1 cellular context compared by ENCODE assay signal in the genomic region with DNA sequence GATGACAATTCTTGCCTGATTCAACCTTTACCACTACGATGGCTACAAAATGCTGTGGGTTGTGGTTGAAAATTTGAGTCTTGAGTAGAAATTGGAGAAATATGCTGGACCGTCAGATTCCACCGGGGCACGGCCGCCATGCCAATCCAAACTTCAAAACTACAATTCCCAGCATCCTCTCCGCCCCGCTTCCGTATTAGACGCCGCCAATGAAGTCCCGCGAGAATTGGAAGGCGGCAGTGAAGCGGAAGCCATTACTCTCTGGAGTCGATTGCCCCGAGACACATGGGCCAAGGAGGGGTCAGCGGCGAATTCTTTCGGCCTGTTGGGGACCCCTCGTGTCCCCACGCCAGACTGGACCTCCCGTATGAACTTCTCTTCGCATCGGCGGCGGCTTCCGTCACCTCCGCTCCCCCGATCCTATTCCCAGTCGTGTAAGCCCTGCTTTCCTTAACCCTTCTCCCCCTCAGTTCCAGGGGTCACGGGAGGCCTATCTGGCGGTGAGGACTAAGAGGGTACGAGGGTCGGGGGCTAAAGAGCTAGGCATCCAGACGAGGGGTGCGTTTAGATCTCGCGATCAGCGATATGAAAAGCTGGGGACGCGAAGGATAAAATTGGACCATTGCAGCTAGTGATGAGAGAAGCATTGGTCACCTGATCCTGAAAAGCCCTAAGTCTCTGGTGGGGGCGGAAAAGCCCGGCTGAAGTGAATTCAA.
TF ChIP-seq lines count a peak whose summit lies in the region.

A gene (plus strand): TSS at position 239 of the 716 bp plus-strand sequence. CDS start 15,620 bp downstream, outside the sequence.

TF ChIP-seq in HepG2, 621 proteins besides CTCF, POLR2A, EP300 and RAD21 (continued from another document and continues in another):
- TF ChIP-seq, protein P1, sequence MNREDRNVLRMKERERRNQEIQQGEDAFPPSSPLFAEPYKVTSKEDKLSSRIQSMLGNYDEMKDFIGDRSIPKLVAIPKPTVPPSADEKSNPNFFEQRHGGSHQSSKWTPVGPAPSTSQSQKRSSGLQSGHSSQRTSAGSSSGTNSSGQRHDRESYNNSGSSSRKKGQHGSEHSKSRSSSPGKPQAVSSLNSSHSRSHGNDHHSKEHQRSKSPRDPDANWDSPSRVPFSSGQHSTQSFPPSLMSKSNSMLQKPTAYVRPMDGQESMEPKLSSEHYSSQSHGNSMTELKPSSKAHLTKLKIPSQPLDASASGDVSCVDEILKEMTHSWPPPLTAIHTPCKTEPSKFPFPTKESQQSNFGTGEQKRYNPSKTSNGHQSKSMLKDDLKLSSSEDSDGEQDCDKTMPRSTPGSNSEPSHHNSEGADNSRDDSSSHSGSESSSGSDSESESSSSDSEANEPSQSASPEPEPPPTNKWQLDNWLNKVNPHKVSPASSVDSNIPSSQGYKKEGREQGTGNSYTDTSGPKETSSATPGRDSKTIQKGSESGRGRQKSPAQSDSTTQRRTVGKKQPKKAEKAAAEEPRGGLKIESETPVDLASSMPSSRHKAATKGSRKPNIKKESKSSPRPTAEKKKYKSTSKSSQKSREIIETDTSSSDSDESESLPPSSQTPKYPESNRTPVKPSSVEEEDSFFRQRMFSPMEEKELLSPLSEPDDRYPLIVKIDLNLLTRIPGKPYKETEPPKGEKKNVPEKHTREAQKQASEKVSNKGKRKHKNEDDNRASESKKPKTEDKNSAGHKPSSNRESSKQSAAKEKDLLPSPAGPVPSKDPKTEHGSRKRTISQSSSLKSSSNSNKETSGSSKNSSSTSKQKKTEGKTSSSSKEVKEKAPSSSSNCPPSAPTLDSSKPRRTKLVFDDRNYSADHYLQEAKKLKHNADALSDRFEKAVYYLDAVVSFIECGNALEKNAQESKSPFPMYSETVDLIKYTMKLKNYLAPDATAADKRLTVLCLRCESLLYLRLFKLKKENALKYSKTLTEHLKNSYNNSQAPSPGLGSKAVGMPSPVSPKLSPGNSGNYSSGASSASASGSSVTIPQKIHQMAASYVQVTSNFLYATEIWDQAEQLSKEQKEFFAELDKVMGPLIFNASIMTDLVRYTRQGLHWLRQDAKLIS (CRISPR knock-in tag; IDR thresholded peaks at IDR 0.05) = no peak
- TF ChIP-seq ZNF12 (CRISPR knock-in tag; IDR thresholded peaks at IDR 0.05) = peak; percentile 40; the same call in 1 of the 2 replicates
- no peak for TF ChIP-seq CBX1 (IDR thresholded peaks at IDR 0.05; ENCODE audit: low read depth)
- TF ChIP-seq DNMT3B (CRISPR knock-in tag; conservative IDR thresholded peaks at IDR 0.05) = no peak
- TF ChIP-seq ZNF44 (CRISPR knock-in tag; IDR thresholded peaks at IDR 0.05) = no peak
- no peak for TF ChIP-seq TP53 (CRISPR knock-in tag; conservative IDR thresholded peaks at IDR 0.05)
- TF ChIP-seq NFKBIZ (CRISPR knock-in tag; IDR thresholded peaks at IDR 0.05) = no peak
- no peak for TF ChIP-seq ZSCAN20 (CRISPR knock-in tag; IDR thresholded peaks at IDR 0.05; ENCODE audit: borderline replicate concordance)
- TF ChIP-seq STAG1 (CRISPR knock-in tag; IDR thresholded peaks at IDR 0.05) = no peak
- TF ChIP-seq ZSCAN12 (CRISPR knock-in tag; IDR thresholded peaks at IDR 0.05) = no peak
- peak; percentile 38; the same call in 1 of the 2 replicates for TF ChIP-seq MAZ (IDR thresholded peaks at IDR 0.05; ENCODE audit: borderline replicate concordance, low read depth, low read length)
- no peak for TF ChIP-seq MAZ (CRISPR knock-in tag; IDR thresholded peaks at IDR 0.05; ENCODE audit: low read depth)
- TF ChIP-seq, protein P2, sequence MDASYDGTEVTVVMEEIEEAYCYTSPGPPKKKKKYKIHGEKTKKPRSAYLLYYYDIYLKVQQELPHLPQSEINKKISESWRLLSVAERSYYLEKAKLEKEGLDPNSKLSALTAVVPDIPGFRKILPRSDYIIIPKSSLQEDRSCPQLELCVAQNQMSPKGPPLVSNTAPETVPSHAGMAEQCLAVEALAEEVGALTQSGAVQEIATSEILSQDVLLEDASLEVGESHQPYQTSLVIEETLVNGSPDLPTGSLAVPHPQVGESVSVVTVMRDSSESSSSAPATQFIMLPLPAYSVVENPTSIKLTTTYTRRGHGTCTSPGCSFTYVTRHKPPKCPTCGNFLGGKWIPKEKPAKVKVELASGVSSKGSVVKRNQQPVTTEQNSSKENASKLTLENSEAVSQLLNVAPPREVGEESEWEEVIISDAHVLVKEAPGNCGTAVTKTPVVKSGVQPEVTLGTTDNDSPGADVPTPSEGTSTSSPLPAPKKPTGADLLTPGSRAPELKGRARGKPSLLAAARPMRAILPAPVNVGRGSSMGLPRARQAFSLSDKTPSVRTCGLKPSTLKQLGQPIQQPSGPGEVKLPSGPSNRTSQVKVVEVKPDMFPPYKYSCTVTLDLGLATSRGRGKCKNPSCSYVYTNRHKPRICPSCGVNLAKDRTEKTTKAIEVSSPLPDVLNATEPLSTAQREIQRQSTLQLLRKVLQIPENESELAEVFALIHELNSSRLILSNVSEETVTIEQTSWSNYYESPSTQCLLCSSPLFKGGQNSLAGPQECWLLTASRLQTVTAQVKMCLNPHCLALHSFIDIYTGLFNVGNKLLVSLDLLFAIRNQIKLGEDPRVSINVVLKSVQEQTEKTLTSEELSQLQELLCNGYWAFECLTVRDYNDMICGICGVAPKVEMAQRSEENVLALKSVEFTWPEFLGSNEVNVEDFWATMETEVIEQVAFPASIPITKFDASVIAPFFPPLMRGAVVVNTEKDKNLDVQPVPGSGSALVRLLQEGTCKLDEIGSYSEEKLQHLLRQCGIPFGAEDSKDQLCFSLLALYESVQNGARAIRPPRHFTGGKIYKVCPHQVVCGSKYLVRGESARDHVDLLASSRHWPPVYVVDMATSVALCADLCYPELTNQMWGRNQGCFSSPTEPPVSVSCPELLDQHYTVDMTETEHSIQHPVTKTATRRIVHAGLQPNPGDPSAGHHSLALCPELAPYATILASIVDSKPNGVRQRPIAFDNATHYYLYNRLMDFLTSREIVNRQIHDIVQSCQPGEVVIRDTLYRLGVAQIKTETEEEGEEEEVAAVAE (CRISPR knock-in tag; IDR thresholded peaks at IDR 0.05; ENCODE audit: borderline replicate concordance) = peak; percentile 94
- TF ChIP-seq, protein P3, sequence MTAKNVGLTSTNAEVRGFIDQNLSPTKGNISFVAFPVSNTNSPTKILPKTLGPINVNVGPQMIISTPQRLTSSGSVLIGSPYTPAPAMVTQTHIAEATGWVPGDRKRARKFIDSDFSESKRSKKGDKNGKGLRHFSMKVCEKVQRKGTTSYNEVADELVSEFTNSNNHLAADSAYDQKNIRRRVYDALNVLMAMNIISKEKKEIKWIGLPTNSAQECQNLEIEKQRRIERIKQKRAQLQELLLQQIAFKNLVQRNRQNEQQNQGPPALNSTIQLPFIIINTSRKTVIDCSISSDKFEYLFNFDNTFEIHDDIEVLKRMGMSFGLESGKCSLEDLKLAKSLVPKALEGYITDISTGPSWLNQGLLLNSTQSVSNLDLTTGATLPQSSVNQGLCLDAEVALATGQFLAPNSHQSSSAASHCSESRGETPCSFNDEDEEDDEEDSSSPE (CRISPR knock-in tag; IDR thresholded peaks at IDR 0.05) = peak; percentile 79
- TF ChIP-seq, protein P4, sequence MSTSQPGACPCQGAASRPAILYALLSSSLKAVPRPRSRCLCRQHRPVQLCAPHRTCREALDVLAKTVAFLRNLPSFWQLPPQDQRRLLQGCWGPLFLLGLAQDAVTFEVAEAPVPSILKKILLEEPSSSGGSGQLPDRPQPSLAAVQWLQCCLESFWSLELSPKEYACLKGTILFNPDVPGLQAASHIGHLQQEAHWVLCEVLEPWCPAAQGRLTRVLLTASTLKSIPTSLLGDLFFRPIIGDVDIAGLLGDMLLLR (CRISPR knock-in tag; IDR thresholded peaks at IDR 0.05) = peak; percentile 36; the same call in 1 of the 2 replicates
- TF ChIP-seq, protein P5, sequence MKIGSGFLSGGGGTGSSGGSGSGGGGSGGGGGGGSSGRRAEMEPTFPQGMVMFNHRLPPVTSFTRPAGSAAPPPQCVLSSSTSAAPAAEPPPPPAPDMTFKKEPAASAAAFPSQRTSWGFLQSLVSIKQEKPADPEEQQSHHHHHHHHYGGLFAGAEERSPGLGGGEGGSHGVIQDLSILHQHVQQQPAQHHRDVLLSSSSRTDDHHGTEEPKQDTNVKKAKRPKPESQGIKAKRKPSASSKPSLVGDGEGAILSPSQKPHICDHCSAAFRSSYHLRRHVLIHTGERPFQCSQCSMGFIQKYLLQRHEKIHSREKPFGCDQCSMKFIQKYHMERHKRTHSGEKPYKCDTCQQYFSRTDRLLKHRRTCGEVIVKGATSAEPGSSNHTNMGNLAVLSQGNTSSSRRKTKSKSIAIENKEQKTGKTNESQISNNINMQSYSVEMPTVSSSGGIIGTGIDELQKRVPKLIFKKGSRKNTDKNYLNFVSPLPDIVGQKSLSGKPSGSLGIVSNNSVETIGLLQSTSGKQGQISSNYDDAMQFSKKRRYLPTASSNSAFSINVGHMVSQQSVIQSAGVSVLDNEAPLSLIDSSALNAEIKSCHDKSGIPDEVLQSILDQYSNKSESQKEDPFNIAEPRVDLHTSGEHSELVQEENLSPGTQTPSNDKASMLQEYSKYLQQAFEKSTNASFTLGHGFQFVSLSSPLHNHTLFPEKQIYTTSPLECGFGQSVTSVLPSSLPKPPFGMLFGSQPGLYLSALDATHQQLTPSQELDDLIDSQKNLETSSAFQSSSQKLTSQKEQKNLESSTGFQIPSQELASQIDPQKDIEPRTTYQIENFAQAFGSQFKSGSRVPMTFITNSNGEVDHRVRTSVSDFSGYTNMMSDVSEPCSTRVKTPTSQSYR (CRISPR knock-in tag; IDR thresholded peaks at IDR 0.05; ENCODE audit: borderline replicate concordance) = peak; percentile 34; the same call in 1 of the 2 replicates
- TF ChIP-seq ASH2L (IDR thresholded peaks at IDR 0.05; ENCODE audit: insufficient read length, low read depth, low read length) = peak; percentile 95
- peak; percentile 77 for TF ChIP-seq SRSF1 (optimal IDR thresholded peaks at IDR 0.05; ENCODE audit: low read depth, low read length)
- no peak for TF ChIP-seq ZNF337 (CRISPR knock-in tag; IDR thresholded peaks at IDR 0.05; ENCODE audit: borderline replicate concordance, low read depth)
- TF ChIP-seq NR2C2 (CRISPR knock-in tag; IDR thresholded peaks at IDR 0.05; ENCODE audit: borderline replicate concordance) = peak; percentile 90
- peak; percentile 38; the same call in 1 of the 2 replicates for TF ChIP-seq MED1 (CRISPR knock-in tag; IDR thresholded peaks at IDR 0.05)
- TF ChIP-seq, protein P6, sequence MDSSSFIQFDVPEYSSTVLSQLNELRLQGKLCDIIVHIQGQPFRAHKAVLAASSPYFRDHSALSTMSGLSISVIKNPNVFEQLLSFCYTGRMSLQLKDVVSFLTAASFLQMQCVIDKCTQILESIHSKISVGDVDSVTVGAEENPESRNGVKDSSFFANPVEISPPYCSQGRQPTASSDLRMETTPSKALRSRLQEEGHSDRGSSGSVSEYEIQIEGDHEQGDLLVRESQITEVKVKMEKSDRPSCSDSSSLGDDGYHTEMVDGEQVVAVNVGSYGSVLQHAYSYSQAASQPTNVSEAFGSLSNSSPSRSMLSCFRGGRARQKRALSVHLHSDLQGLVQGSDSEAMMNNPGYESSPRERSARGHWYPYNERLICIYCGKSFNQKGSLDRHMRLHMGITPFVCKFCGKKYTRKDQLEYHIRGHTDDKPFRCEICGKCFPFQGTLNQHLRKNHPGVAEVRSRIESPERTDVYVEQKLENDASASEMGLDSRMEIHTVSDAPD (CRISPR knock-in tag; IDR thresholded peaks at IDR 0.05) = no peak
- no peak for TF ChIP-seq JARID2 (CRISPR knock-in tag; IDR thresholded peaks at IDR 0.05; ENCODE audit: insufficient replicate concordance)
- TF ChIP-seq, protein P7, sequence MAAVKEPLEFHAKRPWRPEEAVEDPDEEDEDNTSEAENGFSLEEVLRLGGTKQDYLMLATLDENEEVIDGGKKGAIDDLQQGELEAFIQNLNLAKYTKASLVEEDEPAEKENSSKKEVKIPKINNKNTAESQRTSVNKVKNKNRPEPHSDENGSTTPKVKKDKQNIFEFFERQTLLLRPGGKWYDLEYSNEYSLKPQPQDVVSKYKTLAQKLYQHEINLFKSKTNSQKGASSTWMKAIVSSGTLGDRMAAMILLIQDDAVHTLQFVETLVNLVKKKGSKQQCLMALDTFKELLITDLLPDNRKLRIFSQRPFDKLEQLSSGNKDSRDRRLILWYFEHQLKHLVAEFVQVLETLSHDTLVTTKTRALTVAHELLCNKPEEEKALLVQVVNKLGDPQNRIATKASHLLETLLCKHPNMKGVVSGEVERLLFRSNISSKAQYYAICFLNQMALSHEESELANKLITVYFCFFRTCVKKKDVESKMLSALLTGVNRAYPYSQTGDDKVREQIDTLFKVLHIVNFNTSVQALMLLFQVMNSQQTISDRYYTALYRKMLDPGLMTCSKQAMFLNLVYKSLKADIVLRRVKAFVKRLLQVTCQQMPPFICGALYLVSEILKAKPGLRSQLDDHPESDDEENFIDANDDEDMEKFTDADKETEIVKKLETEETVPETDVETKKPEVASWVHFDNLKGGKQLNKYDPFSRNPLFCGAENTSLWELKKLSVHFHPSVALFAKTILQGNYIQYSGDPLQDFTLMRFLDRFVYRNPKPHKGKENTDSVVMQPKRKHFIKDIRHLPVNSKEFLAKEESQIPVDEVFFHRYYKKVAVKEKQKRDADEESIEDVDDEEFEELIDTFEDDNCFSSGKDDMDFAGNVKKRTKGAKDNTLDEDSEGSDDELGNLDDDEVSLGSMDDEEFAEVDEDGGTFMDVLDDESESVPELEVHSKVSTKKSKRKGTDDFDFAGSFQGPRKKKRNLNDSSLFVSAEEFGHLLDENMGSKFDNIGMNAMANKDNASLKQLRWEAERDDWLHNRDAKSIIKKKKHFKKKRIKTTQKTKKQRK (IDR thresholded peaks at IDR 0.05; ENCODE audit: low read length) = no peak
- no peak for TF ChIP-seq ZNF251 (CRISPR knock-in tag; IDR thresholded peaks at IDR 0.05)
- TF ChIP-seq MXI1 (IDR thresholded peaks at IDR 0.05; ENCODE audit: borderline replicate concordance, low read depth, low read length) = peak; percentile 88; the same call in 2 of the 3 replicates
- TF ChIP-seq MEF2D (CRISPR knock-in tag; IDR thresholded peaks at IDR 0.05) = peak; percentile 66
- TF ChIP-seq ZNF572 (CRISPR knock-in tag; IDR thresholded peaks at IDR 0.05) = peak; percentile 71; the same call in 1 of the 2 replicates
- no peak for TF ChIP-seq SAFB2 (CRISPR knock-in tag; IDR thresholded peaks at IDR 0.05; ENCODE audit: borderline replicate concordance, low read depth)
- TF ChIP-seq ZNF713 (CRISPR knock-in tag; IDR thresholded peaks at IDR 0.05) = no peak
- no peak for TF ChIP-seq HHEX (CRISPR knock-in tag; IDR thresholded peaks at IDR 0.05)
- no peak for TF ChIP-seq ZBTB8A (CRISPR knock-in tag; IDR thresholded peaks at IDR 0.05; ENCODE audit: borderline replicate concordance, low read depth)
- TF ChIP-seq BRCA1 (CRISPR knock-in tag; IDR thresholded peaks at IDR 0.05) = no peak
- TF ChIP-seq RBM39 (IDR thresholded peaks at IDR 0.05; ENCODE audit: low read depth, low read length, poor library complexity, severe bottlenecking) = peak; percentile 64
- no peak for TF ChIP-seq SP5 (CRISPR knock-in tag; IDR thresholded peaks at IDR 0.05; ENCODE audit: borderline replicate concordance, low read depth)
- peak; percentile 40 for TF ChIP-seq ARNTL (CRISPR knock-in tag; IDR thresholded peaks at IDR 0.05)
- no peak for TF ChIP-seq ZNF335 (CRISPR knock-in tag; IDR thresholded peaks at IDR 0.05)
- TF ChIP-seq ZFP41 (CRISPR knock-in tag; IDR thresholded peaks at IDR 0.05; ENCODE audit: borderline replicate concordance) = 0 out of 2 replicates have a peak, but pooled peaks have one; percentile 69
- no peak for TF ChIP-seq ZNF468 (CRISPR knock-in tag; IDR thresholded peaks at IDR 0.05)
- no peak for TF ChIP-seq IRX3 (CRISPR knock-in tag; IDR thresholded peaks at IDR 0.05; ENCODE audit: borderline replicate concordance, low read depth)
